Comparison of ENCODE assay signal across 8 cellular contexts in genomic region chr1:43707191-43708005, GRCh38. TPM values are rescaled to one million over a fixed set of nuclear protein-coding genes. Genes with fewer than 3 reads are reported as not detected.
DNase-seq lines count a peak whose midpoint lies in the region; ATAC-seq and TF ChIP-seq lines count a peak whose summit lies in the region.

A gene with protein sequence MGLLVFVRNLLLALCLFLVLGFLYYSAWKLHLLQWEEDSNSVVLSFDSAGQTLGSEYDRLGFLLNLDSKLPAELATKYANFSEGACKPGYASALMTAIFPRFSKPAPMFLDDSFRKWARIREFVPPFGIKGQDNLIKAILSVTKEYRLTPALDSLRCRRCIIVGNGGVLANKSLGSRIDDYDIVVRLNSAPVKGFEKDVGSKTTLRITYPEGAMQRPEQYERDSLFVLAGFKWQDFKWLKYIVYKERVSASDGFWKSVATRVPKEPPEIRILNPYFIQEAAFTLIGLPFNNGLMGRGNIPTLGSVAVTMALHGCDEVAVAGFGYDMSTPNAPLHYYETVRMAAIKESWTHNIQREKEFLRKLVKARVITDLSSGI (plus strand): TSS chr1:43707536. CDS start chr1:43736263, 28,727 bp downstream.

- peaks cover 8% of the 10 kb centered on the region for H4K20me1 ChIP-seq in osteoblast (ENCODE audit: insufficient read depth, low read length)

- H3K27me3 ChIP-seq in osteoblast (ENCODE audit: insufficient read depth, low read length): no peaks in the 10 kb centered on the region
- H3K27me3 ChIP-seq in testis: no peaks in the 10 kb centered on the region

- H2AFZ ChIP-seq in osteoblast (ENCODE audit: low read length): peak within 1 kb of the TSS; percentile 83

- H3K4me1 ChIP-seq in osteoblast (ENCODE audit: insufficient read depth, low read length) (peaks cover 49% of the 10 kb centered on the region), testis (peaks cover 4% of the 10 kb centered on the region)

- H3K36me3 ChIP-seq in osteoblast (ENCODE audit: insufficient read depth, low read length): peaks cover 31% of the 10 kb centered on the region
- H3K36me3 ChIP-seq in testis (ENCODE audit: low read depth, missing control alignments): no peaks in the 10 kb centered on the region

- H3K4me1 Mint-ChIP-seq in activated naive CD4-positive, alpha-beta T cell treated with anti-CD3 and anti-CD28 coated beads, Interleukin-2, amount 50 U/mL, for 24 hours: peaks cover 34% of the 10 kb centered on the region

- peak within 1 kb of the TSS; percentile 93 for H3K4me3 Mint-ChIP-seq in activated naive CD4-positive, alpha-beta T cell treated with anti-CD3 and anti-CD28 coated beads, Interleukin-2, amount 50 U/mL, for 24 hours

- WGBS in testis, 2 donors: 0 to 1% methylated on average over 17 to 30 of the region's 102 CpGs

- no peak for TF ChIP-seq CTCF in osteoblast (IDR thresholded peaks at IDR 0.05; ENCODE audit: extremely low read depth, low read depth, low read length)
- no peak for TF ChIP-seq CTCF in testis (IDR thresholded peaks at IDR 0.05)

- H3K79me2 ChIP-seq in osteoblast (ENCODE audit: insufficient read depth, low read length): peaks cover 35% of the 10 kb centered on the region

- peak within 1 kb of the TSS; percentile 88 for H3K27ac ChIP-seq in osteoblast (ENCODE audit: low read depth, low read length)
- peak within 1 kb of the TSS; percentile 75 to 87 for H3K27ac ChIP-seq in testis

- no peaks in the 10 kb centered on the region for H3K9me3 Mint-ChIP-seq in activated naive CD4-positive, alpha-beta T cell treated with anti-CD3 and anti-CD28 coated beads, Interleukin-2, amount 50 U/mL, for 24 hours

- ATAC-seq in HG02571 (IDR thresholded peaks at IDR 0.05; ENCODE audit: unreplicated experiment): peak; percentile 87
- ATAC-seq in SK-N-SH treated with all-trans-retinoic acid at 6 μM for 48 hours: peak; percentile 96

- H3K4me3 ChIP-seq in GM08714 (ENCODE audit: low read length) (peak within 1 kb of the TSS; percentile 92), osteoblast (ENCODE audit: insufficient read depth, low read length) (peak within 1 kb of the TSS; percentile 85), testis (peak within 1 kb of the TSS; percentile 70 to 95)

- H3K36me3 Mint-ChIP-seq in activated naive CD4-positive, alpha-beta T cell treated with anti-CD3 and anti-CD28 coated beads, Interleukin-2, amount 50 U/mL, for 24 hours: peaks cover 9% of the 10 kb centered on the region

- H3K9me3 ChIP-seq in osteoblast (ENCODE audit: low read depth, low read length): no peaks in the 10 kb centered on the region
- H3K9me3 ChIP-seq in testis: no peaks in the 10 kb centered on the region

- peak within 1 kb of the TSS; percentile 85 for H3K27ac Mint-ChIP-seq in activated naive CD4-positive, alpha-beta T cell treated with anti-CD3 and anti-CD28 coated beads, Interleukin-2, amount 50 U/mL, for 24 hours

- intact Hi-C loops in testis (cut with DNase I; ENCODE audit: low total_unique reads): no loop called here

- DNase-seq in NCI-H1048 (lab: John Stamatoyannopoulos, UW) (peak; percentile 84), glomerular visceral epithelial cell (ENCODE audit: extremely low spot score) (peak; percentile 95), osteoblast (ENCODE audit: insufficient read length, low spot score, missing footprints) (peak; percentile 99), testis (peak; percentile 96)

- peak within 1 kb of the TSS; percentile 89 for H3K4me2 ChIP-seq in osteoblast (ENCODE audit: insufficient read depth, low read length)

- no peaks in the 10 kb centered on the region for H3K27me3 Mint-ChIP-seq in activated naive CD4-positive, alpha-beta T cell treated with anti-CD3 and anti-CD28 coated beads, Interleukin-2, amount 50 U/mL, for 24 hours

- TF ChIP-seq POLR2A in testis (IDR thresholded peaks at IDR 0.05): no peak

TF ChIP-seq in SK-N-SH treated with all-trans-retinoic acid at 6 μM for 48 hours, 23 proteins besides CTCF, POLR2A, EP300 and RAD21:
- TF ChIP-seq, protein P1, sequence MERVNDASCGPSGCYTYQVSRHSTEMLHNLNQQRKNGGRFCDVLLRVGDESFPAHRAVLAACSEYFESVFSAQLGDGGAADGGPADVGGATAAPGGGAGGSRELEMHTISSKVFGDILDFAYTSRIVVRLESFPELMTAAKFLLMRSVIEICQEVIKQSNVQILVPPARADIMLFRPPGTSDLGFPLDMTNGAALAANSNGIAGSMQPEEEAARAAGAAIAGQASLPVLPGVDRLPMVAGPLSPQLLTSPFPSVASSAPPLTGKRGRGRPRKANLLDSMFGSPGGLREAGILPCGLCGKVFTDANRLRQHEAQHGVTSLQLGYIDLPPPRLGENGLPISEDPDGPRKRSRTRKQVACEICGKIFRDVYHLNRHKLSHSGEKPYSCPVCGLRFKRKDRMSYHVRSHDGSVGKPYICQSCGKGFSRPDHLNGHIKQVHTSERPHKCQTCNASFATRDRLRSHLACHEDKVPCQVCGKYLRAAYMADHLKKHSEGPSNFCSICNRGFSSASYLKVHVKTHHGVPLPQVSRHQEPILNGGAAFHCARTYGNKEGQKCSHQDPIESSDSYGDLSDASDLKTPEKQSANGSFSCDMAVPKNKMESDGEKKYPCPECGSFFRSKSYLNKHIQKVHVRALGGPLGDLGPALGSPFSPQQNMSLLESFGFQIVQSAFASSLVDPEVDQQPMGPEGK (CRISPR knock-in tag; IDR thresholded peaks at IDR 0.05; ENCODE audit: borderline replicate concordance): no peak
- TF ChIP-seq, protein P2, sequence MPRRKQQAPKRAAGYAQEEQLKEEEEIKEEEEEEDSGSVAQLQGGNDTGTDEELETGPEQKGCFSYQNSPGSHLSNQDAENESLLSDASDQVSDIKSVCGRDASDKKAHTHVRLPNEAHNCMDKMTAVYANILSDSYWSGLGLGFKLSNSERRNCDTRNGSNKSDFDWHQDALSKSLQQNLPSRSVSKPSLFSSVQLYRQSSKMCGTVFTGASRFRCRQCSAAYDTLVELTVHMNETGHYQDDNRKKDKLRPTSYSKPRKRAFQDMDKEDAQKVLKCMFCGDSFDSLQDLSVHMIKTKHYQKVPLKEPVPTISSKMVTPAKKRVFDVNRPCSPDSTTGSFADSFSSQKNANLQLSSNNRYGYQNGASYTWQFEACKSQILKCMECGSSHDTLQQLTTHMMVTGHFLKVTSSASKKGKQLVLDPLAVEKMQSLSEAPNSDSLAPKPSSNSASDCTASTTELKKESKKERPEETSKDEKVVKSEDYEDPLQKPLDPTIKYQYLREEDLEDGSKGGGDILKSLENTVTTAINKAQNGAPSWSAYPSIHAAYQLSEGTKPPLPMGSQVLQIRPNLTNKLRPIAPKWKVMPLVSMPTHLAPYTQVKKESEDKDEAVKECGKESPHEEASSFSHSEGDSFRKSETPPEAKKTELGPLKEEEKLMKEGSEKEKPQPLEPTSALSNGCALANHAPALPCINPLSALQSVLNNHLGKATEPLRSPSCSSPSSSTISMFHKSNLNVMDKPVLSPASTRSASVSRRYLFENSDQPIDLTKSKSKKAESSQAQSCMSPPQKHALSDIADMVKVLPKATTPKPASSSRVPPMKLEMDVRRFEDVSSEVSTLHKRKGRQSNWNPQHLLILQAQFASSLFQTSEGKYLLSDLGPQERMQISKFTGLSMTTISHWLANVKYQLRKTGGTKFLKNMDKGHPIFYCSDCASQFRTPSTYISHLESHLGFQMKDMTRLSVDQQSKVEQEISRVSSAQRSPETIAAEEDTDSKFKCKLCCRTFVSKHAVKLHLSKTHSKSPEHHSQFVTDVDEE (CRISPR knock-in tag; IDR thresholded peaks at IDR 0.05): peak; percentile 37; the same call in 1 of the 2 replicates
- no peak for TF ChIP-seq POU6F1 (CRISPR knock-in tag; IDR thresholded peaks at IDR 0.05; ENCODE audit: borderline replicate concordance, low read depth)
- TF ChIP-seq ZC3H10 (CRISPR knock-in tag; IDR thresholded peaks at IDR 0.05): 0 out of 2 replicates have a peak, but pooled peaks have one; percentile 8

RNA-seq across cellular contexts. Expression of the gene that starts here (rescaled TPM):
- 18.0 and 18.5 TPM in 2 replicates for total RNA-seq in osteoblast
- 10 to 100 TPM; 50.7 to 62.0 TPM for total RNA-seq in testis
- polyA plus RNA-seq in testis (ENCODE audit: insufficient read depth, low read depth, low replicate concordance): 42.9 TPM

Comparison
In these comparisons a context has a peak if more than half of its experiments do, and no peak if none do; other contexts are left out.
1. Peak in every context shown above with its lines: DNase-seq, ATAC-seq, H3K4me3 ChIP-seq and H3K27ac ChIP-seq.